ENCODE assay signal across 8 cellular contexts in the genomic region with DNA sequence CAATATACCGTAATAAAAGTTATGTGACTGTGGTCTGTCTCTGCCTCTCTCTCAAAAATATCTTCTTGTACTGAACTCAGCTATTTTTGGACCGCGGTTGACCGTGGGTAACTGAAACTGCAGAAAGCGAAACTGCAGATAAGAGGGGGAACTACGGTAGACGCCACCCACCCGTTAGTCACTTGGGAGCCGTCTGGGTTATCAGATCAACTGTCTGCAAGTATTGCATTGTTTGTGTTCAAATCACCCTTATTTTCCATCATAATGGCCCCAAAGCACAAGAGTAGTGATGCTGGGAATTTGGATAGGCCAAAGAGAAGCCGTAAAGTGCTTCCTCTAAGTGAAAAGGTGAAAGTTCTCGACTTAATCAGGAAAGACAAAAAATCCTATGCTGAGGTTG. TPM values are rescaled to one million over a fixed set of nuclear protein-coding genes. Genes with fewer than 3 reads are reported as not detected.
DNase-seq lines count a peak whose midpoint lies in the region; ATAC-seq and TF ChIP-seq lines count a peak whose summit lies in the region.
"Not testable (repeated sequence)": the region's sequence is repeated elsewhere in the genome, so short reads cannot be mapped to it uniquely, and the experiment has no call there.

No MANE protein-coding gene starts in this region.

- H3K9me3 Mint-ChIP-seq in type B pancreatic cell, result not testable (repeated sequence)

- H3K4me3 ChIP-seq in adipocyte (ENCODE audit: low read length), result peak overlapping the region; percentile 71
- H3K4me3 ChIP-seq in skeletal muscle tissue (ENCODE audit: low read length in 3 of 3), result peak overlapping the region; percentile 50 to 72 (median 51)

- H3K4me1 Mint-ChIP-seq in type B pancreatic cell (ENCODE audit: unreplicated experiment), result peaks cover 15% of the 10 kb centered on the region

- H3K9me3 ChIP-seq in adipocyte (ENCODE audit: control insufficient read depth, low read length); skeletal muscle tissue (ENCODE audit: control insufficient read depth in 3 of 3, low read length in 3 of 3): not testable (repeated sequence)

- not testable (repeated sequence) for H3K27ac ChIP-seq in skeletal muscle tissue (ENCODE audit: low read depth, low read length)

- not testable (repeated sequence) for H3K36me3 Mint-ChIP-seq in type B pancreatic cell

- not testable (repeated sequence) for H3K4me1 ChIP-seq in adipocyte (ENCODE audit: control insufficient read depth, insufficient read depth, low read length); skeletal muscle tissue (ENCODE audit: control insufficient read depth in 3 of 3, insufficient read depth in 3 of 3, low read length in 3 of 3)

- TF ChIP-seq CTCF in type B pancreatic cell (conservative IDR thresholded peaks at IDR 0.05), result not testable (repeated sequence)

- peak overlapping the region; percentile 73 for H3K27ac Mint-ChIP-seq in type B pancreatic cell

- not testable (repeated sequence) for H3K36me3 ChIP-seq in adipocyte (ENCODE audit: control insufficient read depth, insufficient read depth, low read length, severe bottlenecking); skeletal muscle tissue (ENCODE audit: control insufficient read depth in 3 of 3, insufficient read depth in 3 of 3, low read length in 3 of 3)

- H3K4me3 Mint-ChIP-seq in type B pancreatic cell, result peak overlapping the region; percentile 36

- H3K9ac ChIP-seq in adipocyte (ENCODE audit: low read length), result not testable (repeated sequence)
- H3K9ac ChIP-seq in skeletal muscle tissue (ENCODE audit: low read depth in 1 of 3, low read length in 3 of 3), result peak overlapping the region in 2 of 3 donors; percentile 50 to 54

- not testable (repeated sequence) for H3K27me3 ChIP-seq in adipocyte (replicated peaks; ENCODE audit: control insufficient read depth, insufficient read depth, low read length); skeletal muscle tissue (ENCODE audit: control insufficient read depth in 3 of 3, insufficient read depth in 3 of 3, low read length in 3 of 3)

- peak; percentile 66 for DNase-seq in M059J (ENCODE audit: low read depth)
- peak; percentile 29 to 59 (median 39) for DNase-seq in activated CD4-positive, CD25-positive, alpha-beta regulatory T cell (lab: John Stamatoyannopoulos, UW)
- DNase-seq in adipocyte (ENCODE audit: low read depth), result peak; percentile 45
- peak; percentile 51 for DNase-seq in hepatic stellate cell (ENCODE audit: low spot score)
- DNase-seq in type B pancreatic cell (ENCODE audit: extremely low spot score, unreplicated experiment), result not testable (repeated sequence)

- peak; percentile 57 for ATAC-seq in GM18858 (IDR thresholded peaks at IDR 0.05; ENCODE audit: unreplicated experiment)
- peak; percentile 89 for ATAC-seq in HG02642 (IDR thresholded peaks at IDR 0.05; ENCODE audit: poor library complexity, unreplicated experiment)

- not testable (repeated sequence) for H3K27me3 Mint-ChIP-seq in type B pancreatic cell

RNA-seq across cellular contexts. Expression of a gene that starts 7.5 kb away (rescaled TPM):
- total RNA-seq in M059J (2014; rRNA removed; shearing (Covaris generic)), result 92.8 and 156 TPM in 2 replicates
- total RNA-seq in skeletal muscle tissue (122 TPM), type B pancreatic cell (ENCODE audit: low replicate concordance) (242 and 335 TPM in 2 replicates)
